Comparison of ENCODE assay signal across 1 cellular context in genomic region chr17:76709077-76709950, GRCh38.
TF ChIP-seq lines count a peak whose summit lies in the region.

No MANE protein-coding gene starts in this region.

TF ChIP-seq in HEK293, 187 proteins besides CTCF, POLR2A, EP300 and RAD21 (continued from another document and continues in another):
- TF ChIP-seq ZNF26 (tag by site-specific recombination; IDR thresholded peaks at IDR 0.05) (no peak), ZNF341 (tag by site-specific recombination; IDR thresholded peaks at IDR 0.05; ENCODE audit: low read depth) (peak; percentile 91), HOXA7 (CRISPR knock-in tag; IDR thresholded peaks at IDR 0.05; ENCODE audit: borderline replicate concordance) (no peak), TSHZ1 (tag by site-specific recombination; IDR thresholded peaks at IDR 0.05; ENCODE audit: borderline replicate concordance) (0 out of 2 replicates have a peak, but pooled peaks have one; percentile 65), ZNF24 (tag by site-specific recombination; IDR thresholded peaks at IDR 0.05) (peak; percentile 75), AEBP2 (tag by site-specific recombination; IDR thresholded peaks at IDR 0.05; ENCODE audit: borderline replicate concordance) (no peak), ZNF366 (tag by site-specific recombination; conservative IDR thresholded peaks at IDR 0.05) (no peak; the same call in 1 of the 2 replicates), YY1 (tag by site-specific recombination; IDR thresholded peaks at IDR 0.05) (no peak), ZEB2 (tag by site-specific recombination; IDR thresholded peaks at IDR 0.05) (peak; percentile 87), ZBTB1 (tag by site-specific recombination; IDR thresholded peaks at IDR 0.05) (no peak), ZNF560 (tag by site-specific recombination; IDR thresholded peaks at IDR 0.05; ENCODE audit: borderline replicate concordance) (no peak), OSR2 (tag by site-specific recombination; IDR thresholded peaks at IDR 0.05) (peak; percentile 91), ZNF449 (tag by site-specific recombination; IDR thresholded peaks at IDR 0.05) (peak; percentile 23; the same call in 1 of the 2 replicates), ZNF473 (tag by site-specific recombination; IDR thresholded peaks at IDR 0.05) (no peak), FEZF1 (tag by site-specific recombination; IDR thresholded peaks at IDR 0.05) (0 out of 2 replicates have a peak, but pooled peaks have one; percentile 29), ZNF423 (tag by site-specific recombination; IDR thresholded peaks at IDR 0.05) (peak; percentile 62; the same call in 1 of the 2 replicates), ZIC2 (tag by site-specific recombination; IDR thresholded peaks at IDR 0.05) (peak; percentile 90), ZNF121 (tag by site-specific recombination; IDR thresholded peaks at IDR 0.05) (peak; percentile 18; the same call in 1 of the 2 replicates), ZSCAN18 (tag by site-specific recombination; IDR thresholded peaks at IDR 0.05) (no peak), ZNF404 (tag by site-specific recombination; IDR thresholded peaks at IDR 0.05) (no peak), PRDM2 (tag by site-specific recombination; IDR thresholded peaks at IDR 0.05; ENCODE audit: borderline replicate concordance) (no peak), ZNF18 (tag by site-specific recombination; IDR thresholded peaks at IDR 0.05) (no peak), ZFHX2 (tag by site-specific recombination; conservative IDR thresholded peaks at IDR 0.05) (peak; percentile 42), TCF7L2 (IDR thresholded peaks at IDR 0.05; ENCODE audit: borderline replicate concordance, low read depth, low read length) (no peak), ZNF549 (tag by site-specific recombination; IDR thresholded peaks at IDR 0.05) (no peak), ZNF768 (tag by site-specific recombination; IDR thresholded peaks at IDR 0.05) (no peak), ZBTB49 (tag by site-specific recombination; IDR thresholded peaks at IDR 0.05; ENCODE audit: low read depth) (no peak), ZNF624 (tag by site-specific recombination; IDR thresholded peaks at IDR 0.05) (no peak), ZNF16 (tag by site-specific recombination; IDR thresholded peaks at IDR 0.05; ENCODE audit: low read depth) (no peak), ZNF776 (tag by site-specific recombination; IDR thresholded peaks at IDR 0.05; ENCODE audit: borderline replicate concordance) (no peak), REST (tag by site-specific recombination; IDR thresholded peaks at IDR 0.05) (no peak), ZNF146 (tag by site-specific recombination; IDR thresholded peaks at IDR 0.05) (no peak), ZNF248 (tag by site-specific recombination; IDR thresholded peaks at IDR 0.05) (no peak)
